Comparison of ENCODE assay signal across 1 cellular context in the genomic region with DNA sequence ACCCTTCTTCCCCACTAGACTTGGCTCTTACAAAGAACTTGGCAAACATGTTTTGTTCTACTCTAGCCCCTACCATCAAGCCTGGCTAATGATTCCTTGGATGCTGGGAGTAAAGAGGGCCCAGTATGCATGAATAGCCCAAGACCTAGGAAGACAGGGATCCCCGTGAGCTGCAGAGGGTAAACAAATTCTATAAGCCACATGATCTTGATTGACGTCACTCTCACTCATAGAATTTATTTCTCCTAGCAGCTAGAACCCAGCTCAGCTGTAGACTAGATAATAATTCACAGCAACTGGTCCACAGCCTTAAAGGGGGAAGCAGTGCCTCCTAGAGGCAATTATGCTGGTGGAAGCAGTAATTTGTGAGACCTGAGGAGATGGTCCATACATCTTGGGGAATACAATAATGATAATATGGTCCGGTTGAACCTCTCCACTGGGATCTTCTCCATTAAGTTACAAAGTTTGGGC.
TF ChIP-seq lines count a peak whose summit lies in the region.

No MANE protein-coding gene starts in this region.

TF ChIP-seq in HCT116, 20 proteins besides CTCF, POLR2A, EP300 and RAD21:
- TF ChIP-seq YY1 (IDR thresholded peaks at IDR 0.05; ENCODE audit: extremely low read depth, insufficient replicate concordance, low read depth, low read length) (no peak), JUND (IDR thresholded peaks at IDR 0.05) (no peak), EGR1 (IDR thresholded peaks at IDR 0.05; ENCODE audit: low read depth) (no peak), TCF7L2 (IDR thresholded peaks at IDR 0.05; ENCODE audit: borderline replicate concordance, extremely low read depth, insufficient read depth, insufficient read length) (no peak), EZH2 (IDR thresholded peaks at IDR 0.05) (no peak), SIN3A (IDR thresholded peaks at IDR 0.05; ENCODE audit: low read depth) (no peak), CBX3 (IDR thresholded peaks at IDR 0.05; ENCODE audit: low read depth) (no peak), EZH2phosphoT487 (IDR thresholded peaks at IDR 0.05; ENCODE audit: borderline replicate concordance) (no peak), ZFX (IDR thresholded peaks at IDR 0.05) (no peak), SP1 (IDR thresholded peaks at IDR 0.05; ENCODE audit: low read depth) (no peak), CEBPB (IDR thresholded peaks at IDR 0.05; ENCODE audit: low read depth) (no peak), SRF (IDR thresholded peaks at IDR 0.05; ENCODE audit: low read depth) (no peak), POLR2AphosphoS5 (IDR thresholded peaks at IDR 0.05; ENCODE audit: low read depth, low read length) (no peak)
- TF ChIP-seq, protein P1, sequence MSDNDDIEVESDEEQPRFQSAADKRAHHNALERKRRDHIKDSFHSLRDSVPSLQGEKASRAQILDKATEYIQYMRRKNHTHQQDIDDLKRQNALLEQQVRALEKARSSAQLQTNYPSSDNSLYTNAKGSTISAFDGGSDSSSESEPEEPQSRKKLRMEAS (IDR thresholded peaks at IDR 0.05): no peak
- TF ChIP-seq, protein P2, sequence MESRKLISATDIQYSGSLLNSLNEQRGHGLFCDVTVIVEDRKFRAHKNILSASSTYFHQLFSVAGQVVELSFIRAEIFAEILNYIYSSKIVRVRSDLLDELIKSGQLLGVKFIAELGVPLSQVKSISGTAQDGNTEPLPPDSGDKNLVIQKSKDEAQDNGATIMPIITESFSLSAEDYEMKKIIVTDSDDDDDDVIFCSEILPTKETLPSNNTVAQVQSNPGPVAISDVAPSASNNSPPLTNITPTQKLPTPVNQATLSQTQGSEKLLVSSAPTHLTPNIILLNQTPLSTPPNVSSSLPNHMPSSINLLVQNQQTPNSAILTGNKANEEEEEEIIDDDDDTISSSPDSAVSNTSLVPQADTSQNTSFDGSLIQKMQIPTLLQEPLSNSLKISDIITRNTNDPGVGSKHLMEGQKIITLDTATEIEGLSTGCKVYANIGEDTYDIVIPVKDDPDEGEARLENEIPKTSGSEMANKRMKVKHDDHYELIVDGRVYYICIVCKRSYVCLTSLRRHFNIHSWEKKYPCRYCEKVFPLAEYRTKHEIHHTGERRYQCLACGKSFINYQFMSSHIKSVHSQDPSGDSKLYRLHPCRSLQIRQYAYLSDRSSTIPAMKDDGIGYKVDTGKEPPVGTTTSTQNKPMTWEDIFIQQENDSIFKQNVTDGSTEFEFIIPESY (IDR thresholded peaks at IDR 0.05; ENCODE audit: extremely low read depth, insufficient replicate concordance, low read length): no peak
- TF ChIP-seq, protein P3, sequence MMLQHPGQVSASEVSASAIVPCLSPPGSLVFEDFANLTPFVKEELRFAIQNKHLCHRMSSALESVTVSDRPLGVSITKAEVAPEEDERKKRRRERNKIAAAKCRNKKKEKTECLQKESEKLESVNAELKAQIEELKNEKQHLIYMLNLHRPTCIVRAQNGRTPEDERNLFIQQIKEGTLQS (IDR thresholded peaks at IDR 0.05): no peak
- TF ChIP-seq, protein P4, sequence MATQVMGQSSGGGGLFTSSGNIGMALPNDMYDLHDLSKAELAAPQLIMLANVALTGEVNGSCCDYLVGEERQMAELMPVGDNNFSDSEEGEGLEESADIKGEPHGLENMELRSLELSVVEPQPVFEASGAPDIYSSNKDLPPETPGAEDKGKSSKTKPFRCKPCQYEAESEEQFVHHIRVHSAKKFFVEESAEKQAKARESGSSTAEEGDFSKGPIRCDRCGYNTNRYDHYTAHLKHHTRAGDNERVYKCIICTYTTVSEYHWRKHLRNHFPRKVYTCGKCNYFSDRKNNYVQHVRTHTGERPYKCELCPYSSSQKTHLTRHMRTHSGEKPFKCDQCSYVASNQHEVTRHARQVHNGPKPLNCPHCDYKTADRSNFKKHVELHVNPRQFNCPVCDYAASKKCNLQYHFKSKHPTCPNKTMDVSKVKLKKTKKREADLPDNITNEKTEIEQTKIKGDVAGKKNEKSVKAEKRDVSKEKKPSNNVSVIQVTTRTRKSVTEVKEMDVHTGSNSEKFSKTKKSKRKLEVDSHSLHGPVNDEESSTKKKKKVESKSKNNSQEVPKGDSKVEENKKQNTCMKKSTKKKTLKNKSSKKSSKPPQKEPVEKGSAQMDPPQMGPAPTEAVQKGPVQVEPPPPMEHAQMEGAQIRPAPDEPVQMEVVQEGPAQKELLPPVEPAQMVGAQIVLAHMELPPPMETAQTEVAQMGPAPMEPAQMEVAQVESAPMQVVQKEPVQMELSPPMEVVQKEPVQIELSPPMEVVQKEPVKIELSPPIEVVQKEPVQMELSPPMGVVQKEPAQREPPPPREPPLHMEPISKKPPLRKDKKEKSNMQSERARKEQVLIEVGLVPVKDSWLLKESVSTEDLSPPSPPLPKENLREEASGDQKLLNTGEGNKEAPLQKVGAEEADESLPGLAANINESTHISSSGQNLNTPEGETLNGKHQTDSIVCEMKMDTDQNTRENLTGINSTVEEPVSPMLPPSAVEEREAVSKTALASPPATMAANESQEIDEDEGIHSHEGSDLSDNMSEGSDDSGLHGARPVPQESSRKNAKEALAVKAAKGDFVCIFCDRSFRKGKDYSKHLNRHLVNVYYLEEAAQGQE (IDR thresholded peaks at IDR 0.05; ENCODE audit: low read depth): no peak
